In genomic region chr19:5093297-5093858, GRCh38 we compare ENCODE assay signal across 15 cellular contexts.
DNase-seq lines count a peak whose midpoint lies in the region; ATAC-seq and TF ChIP-seq lines count a peak whose summit lies in the region.
"Had no signal": no experiment of that assay in that cellular context is flagged by ENCODE, and none has a peak within 500 bp of the region (broad histone marks: within the 10 kb centered on the region; RNA-seq: fewer than 3 reads in every experiment).

No MANE protein-coding gene starts in this region.

- no peak overlapping the region for H3K4me3 ChIP-seq in ovary

- DNase-seq in DMS 273 treated with DMSO at 0.1 percent for 48 hours (lab: John Stamatoyannopoulos, UW) (peak; percentile 22), SHP77 (lab: John Stamatoyannopoulos, UW) (peak; percentile 55 to 56), head of caudate nucleus (peak in 29 of 42 donors; percentile 16 to 67 (median 46)), ovary (peak in 4 of 5 donors; percentile 37 to 74 (median 66)), NCI-H748 (lab: John Stamatoyannopoulos, UW; ENCODE audit: unreplicated experiment) (no peak)
- DNase-seq: DMS79 treated with DMSO at 0.1 percent for 48 hours; effector memory CD4-positive, alpha-beta T cell; left colon; NCI-H1436; occipital lobe had no signal

- no peak for TF ChIP-seq POLR2A in ovary (IDR thresholded peaks at IDR 0.05)

- peak overlapping the region in 1 of 2 donors; percentile 35 for H3K27ac ChIP-seq in ovary

- TF ChIP-seq CTCF in ovary (IDR thresholded peaks at IDR 0.05) = no peak

- no peaks in the 10 kb centered on the region for H3K9me3 ChIP-seq in ovary

- no peaks in the 10 kb centered on the region for H3K27me3 ChIP-seq in ovary

- ATAC-seq in GM21423 (IDR thresholded peaks at IDR 0.05; ENCODE audit: unreplicated experiment) (no peak), HG03045 (IDR thresholded peaks at IDR 0.05; ENCODE audit: unreplicated experiment) (no peak), GM21528 (IDR thresholded peaks at IDR 0.05; ENCODE audit: low FRiP score, unreplicated experiment) (no peak)
- ATAC-seq: activated CD4-positive, CD25-positive, alpha-beta regulatory T cell treated with anti-CD3 and anti-CD28 coated beads, Interleukin-2, amount 50 U/mL, for 24 hours; HCT116; left colon had no signal

- peaks cover 24% of the 10 kb centered on the region for H3K4me1 ChIP-seq in ovary (ENCODE audit: insufficient read depth)

- H3K36me3 ChIP-seq in ovary = no peaks in the 10 kb centered on the region

- 40 to 63% (median 54%) methylated on average over 29 of the region's 29 CpGs for WGBS in ovary, 3 donors

- intact Hi-C loops in head of caudate nucleus (cut with DNase I) = no loop called here
- intact Hi-C loops in ovary (cut with DNase I) = no loop called here

- no peak for TF ChIP-seq EP300 in ovary (IDR thresholded peaks at IDR 0.05)
